9 cellular contexts compared by ENCODE assay signal in the genomic region with DNA sequence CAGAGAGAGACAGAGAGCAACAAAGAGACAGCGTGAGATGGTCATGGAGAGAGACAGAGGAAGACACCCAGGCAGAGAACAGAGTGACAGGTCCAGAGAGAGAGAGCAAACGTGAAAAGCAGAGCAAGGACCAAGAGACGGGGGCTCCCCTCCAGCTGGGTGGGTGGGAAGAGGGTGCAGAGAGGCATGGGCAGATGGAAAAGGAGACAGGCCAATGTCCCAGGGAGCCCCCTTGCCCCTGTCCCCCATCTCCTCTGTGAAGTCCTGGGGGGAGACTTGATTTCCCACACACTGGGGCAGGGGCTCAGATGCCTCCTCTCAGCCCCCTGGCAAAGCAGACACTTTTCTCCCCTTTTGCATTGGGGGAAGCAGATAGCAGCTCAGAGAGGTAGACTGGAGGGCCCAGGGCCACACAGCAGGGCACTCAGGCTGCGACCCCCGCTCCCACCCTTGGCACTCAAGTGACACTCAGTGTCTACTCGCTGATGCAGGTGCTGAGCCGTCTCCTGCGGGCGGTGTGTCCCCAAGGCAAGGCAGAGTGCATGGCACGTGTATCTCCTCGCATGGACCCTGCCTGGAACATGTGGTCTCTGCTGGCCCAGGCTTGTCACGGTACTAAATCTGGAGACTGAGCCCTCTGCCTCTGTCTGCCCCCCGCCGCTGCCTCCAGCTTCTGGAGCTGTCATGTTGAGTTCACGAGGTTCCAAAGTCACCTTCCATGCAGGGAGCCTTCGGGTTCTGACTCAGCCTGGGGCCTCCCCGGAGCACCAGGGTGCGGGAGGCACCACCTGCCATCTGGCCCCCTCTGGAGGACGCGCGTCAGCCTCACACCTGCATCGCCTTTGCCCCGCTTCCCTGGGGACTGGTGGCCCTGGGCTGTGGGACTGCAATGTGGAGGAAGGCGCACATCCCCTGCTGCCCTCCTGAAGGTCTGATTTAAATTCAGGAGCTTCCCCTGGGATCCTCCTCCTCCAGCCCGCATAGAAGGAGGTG.
DNase-seq lines count a peak whose midpoint lies in the region; ATAC-seq and TF ChIP-seq lines count a peak whose summit lies in the region.
"Had no signal": no experiment of that assay in that cellular context is flagged by ENCODE, and none has a peak within 500 bp of the region (broad histone marks: within the 10 kb centered on the region; RNA-seq: fewer than 3 reads in every experiment).

No MANE protein-coding gene starts in this region.

- TF ChIP-seq CTCF in activated CD8-positive, alpha-beta T cell treated with anti-CD3 and anti-CD28 coated beads for 36 hours (IDR thresholded peaks at IDR 0.05) = no peak
- no peak for TF ChIP-seq CTCF in testis (IDR thresholded peaks at IDR 0.05)

- ATAC-seq in activated CD8-positive, alpha-beta T cell treated with anti-CD3 and anti-CD28 coated beads for 36 hours = peak; percentile 47
- ATAC-seq in activated CD8-positive, alpha-beta T cell treated with anti-CD3 and anti-CD28 coated beads, Interleukin-2, amount 10 ng/mL, durations not matched to agents 7 days and 5 days = no peak

- CTCF ChIA-PET in activated CD8-positive, alpha-beta T cell treated with anti-CD3 and anti-CD28 coated beads for 36 hours (lab: Charles Lee) = interaction anchor here (1.5 to 4.2 kb wide), 2 partner anchors 22 to 145 kb away, joined by 3 to 17 read pairs; no protein-coding TSS in a partner anchor
- CTCF ChIA-PET in activated CD8-positive, alpha-beta T cell treated with anti-CD3 and anti-CD28 coated beads, Interleukin-2, amount 10 ng/mL, durations not matched to agents 7 days and 5 days (lab: Charles Lee) = interaction anchor here (1.0 kb wide), 1 partner anchor 282 kb away, joined by 4 read pairs; no protein-coding TSS in a partner anchor

- H3K27ac ChIP-seq in testis = peak overlapping the region; percentile 35 to 69

- whole genome bisulfite sequencing in testis, 2 donors = 75 to 83% methylated on average over 18 to 25 of the region's 25 CpGs

- intact Hi-C loops in activated CD8-positive, alpha-beta T cell treated with anti-CD3 and anti-CD28 coated beads for 36 hours (cut with micrococcal nuclease) = loop anchor here (10.0 kb wide), 1 partner anchor 318 kb away; no protein-coding TSS in a partner anchor
- intact Hi-C loops in cardiac septum (cut with DNase I) = loop anchor here (10.0 kb wide), 2 partner anchors 158 to 282 kb away; partner anchors contain the start of gene CIBAR2
- intact Hi-C loops in testis (cut with DNase I; ENCODE audit: low total_unique reads) = no loop called here

- no peaks in the 10 kb centered on the region for H3K4me1 Mint-ChIP-seq in activated CD8-positive, alpha-beta T cell treated with anti-CD3 and anti-CD28 coated beads for 36 hours (ENCODE audit: low read depth)
- peaks cover 2% of the 10 kb centered on the region for H3K4me1 Mint-ChIP-seq in activated CD8-positive, alpha-beta T cell treated with anti-CD3 and anti-CD28 coated beads, Interleukin-2, amount 10 ng/mL, durations not matched to agents 7 days and 5 days (ENCODE audit: low read depth)

- TF ChIP-seq POLR2A in testis (IDR thresholded peaks at IDR 0.05) = no peak

- POLR2A ChIA-PET in activated CD8-positive, alpha-beta T cell treated with anti-CD3 and anti-CD28 coated beads for 36 hours (lab: Charles Lee) = no interaction called here
- POLR2A ChIA-PET in activated CD8-positive, alpha-beta T cell treated with anti-CD3 and anti-CD28 coated beads, Interleukin-2, amount 10 ng/mL, durations not matched to agents 7 days and 5 days (lab: Charles Lee) = no interaction called here

- no peaks in the 10 kb centered on the region for H3K27me3 Mint-ChIP-seq in activated CD8-positive, alpha-beta T cell treated with anti-CD3 and anti-CD28 coated beads for 36 hours
- H3K27me3 Mint-ChIP-seq in activated CD8-positive, alpha-beta T cell treated with anti-CD3 and anti-CD28 coated beads, Interleukin-2, amount 10 ng/mL, durations not matched to agents 7 days and 5 days (ENCODE audit: low read depth) = no peaks in the 10 kb centered on the region

- H3K36me3 Mint-ChIP-seq in activated CD8-positive, alpha-beta T cell treated with anti-CD3 and anti-CD28 coated beads for 36 hours (ENCODE audit: low read depth) = no peaks in the 10 kb centered on the region
- H3K36me3 Mint-ChIP-seq in activated CD8-positive, alpha-beta T cell treated with anti-CD3 and anti-CD28 coated beads, Interleukin-2, amount 10 ng/mL, durations not matched to agents 7 days and 5 days (ENCODE audit: low read depth) = no peaks in the 10 kb centered on the region
- H3K36me3 Mint-ChIP-seq: naive B cell had no signal

- H3K36me3 ChIP-seq in testis (ENCODE audit: low read depth, missing control alignments) = no peaks in the 10 kb centered on the region

- H3K4me1 ChIP-seq in testis = peaks cover 35% of the 10 kb centered on the region

- H3K9me3 ChIP-seq in testis = no peaks in the 10 kb centered on the region

- no peak overlapping the region for H3K4me3 ChIP-seq in testis

- no peaks in the 10 kb centered on the region for H3K9me3 Mint-ChIP-seq in activated CD8-positive, alpha-beta T cell treated with anti-CD3 and anti-CD28 coated beads for 36 hours
- no peaks in the 10 kb centered on the region for H3K9me3 Mint-ChIP-seq in activated CD8-positive, alpha-beta T cell treated with anti-CD3 and anti-CD28 coated beads, Interleukin-2, amount 10 ng/mL, durations not matched to agents 7 days and 5 days (ENCODE audit: insufficient read depth)
- H3K9me3 Mint-ChIP-seq: naive B cell had no signal

- no peaks in the 10 kb centered on the region for H3K27me3 ChIP-seq in testis

- H3K27ac Mint-ChIP-seq in activated CD8-positive, alpha-beta T cell treated with anti-CD3 and anti-CD28 coated beads for 36 hours = no peak overlapping the region
- no peak overlapping the region for H3K27ac Mint-ChIP-seq in activated CD8-positive, alpha-beta T cell treated with anti-CD3 and anti-CD28 coated beads, Interleukin-2, amount 10 ng/mL, durations not matched to agents 7 days and 5 days
- H3K27ac Mint-ChIP-seq: naive B cell had no signal

- no peak overlapping the region for H3K4me3 Mint-ChIP-seq in activated CD8-positive, alpha-beta T cell treated with anti-CD3 and anti-CD28 coated beads for 36 hours
- H3K4me3 Mint-ChIP-seq in activated CD8-positive, alpha-beta T cell treated with anti-CD3 and anti-CD28 coated beads, Interleukin-2, amount 10 ng/mL, durations not matched to agents 7 days and 5 days = no peak overlapping the region
- H3K4me3 Mint-ChIP-seq: naive B cell had no signal

- DNase-seq in activated CD8-positive, alpha-beta T cell treated with anti-CD3 and anti-CD28 coated beads for 36 hours = peak; percentile 30
- no peak for DNase-seq in activated CD8-positive, alpha-beta T cell treated with anti-CD3 and anti-CD28 coated beads, Interleukin-2, amount 10 ng/mL, durations not matched to agents 7 days and 5 days
- DNase-seq in NCI-H2171 treated with DMSO at 0.1 percent for 48 hours (lab: John Stamatoyannopoulos, UW) (peak; percentile 97), cardiac septum (ENCODE audit: low spot score) (peak; percentile 74), testis (peak; percentile 14), middle frontal gyrus (ENCODE audit: extremely low spot score, low spot score) (no peak), COLO829 (ENCODE audit: low spot score) (no peak), HuH-7.5 (ENCODE audit: low spot score) (no peak)
- DNase-seq: naive B cell had no signal

Comparison
In these comparisons a context has a peak if more than half of its experiments do, and no peak if none do; other contexts are left out.
1. DNase-seq: peak in activated CD8-positive, alpha-beta T cell treated with anti-CD3 and anti-CD28 coated beads for 36 hours (single experiment), NCI-H2171 treated with DMSO at 0.1 percent for 48 hours (single experiment), cardiac septum (single experiment) and testis (single experiment); none in activated CD8-positive, alpha-beta T cell treated with anti-CD3 and anti-CD28 coated beads, Interleukin-2, amount 10 ng/mL, durations not matched to agents 7 days and 5 days (single experiment), middle frontal gyrus (single experiment), COLO829 (single experiment) and HuH-7.5 (single experiment).